18 cellular contexts compared by ENCODE assay signal in genomic region chr2:134193006-134193405, GRCh38.
DNase-seq lines count a peak whose midpoint lies in the region; ATAC-seq and TF ChIP-seq lines count a peak whose summit lies in the region.
"Had no signal": no experiment of that assay in that cellular context is flagged by ENCODE, and none has a peak within 500 bp of the region (broad histone marks: within the 10 kb centered on the region; RNA-seq: fewer than 3 reads in every experiment).

No MANE protein-coding gene starts in this region.

- DNase-seq in LHCN-M2 (ENCODE audit: low read depth) = peak; percentile 76
- peak; percentile 42 for DNase-seq in astrocyte of the hippocampus (ENCODE audit: low read depth, low spot score)
- DNase-seq in foreskin fibroblast = peak; percentile 66 to 83
- no peak for DNase-seq in tibial artery
- DNase-seq in AG08396 (ENCODE audit: low spot score) = no peak
- DNase-seq: activated naive CD4-positive, alpha-beta T cell treated with anti-CD3 and anti-CD28 coated beads, Interleukin-2, amount 10 ng/mL, durations not matched to agents 7 days and 5 days; Calu3; left cardiac atrium; midbrain; NCI-H187 treated with DMSO at 0.1 percent for 48 hours; stimulated activated CD8-positive, alpha-beta memory T cell treated with anti-CD3 and anti-CD28 coated beads, Interleukin-4, amount 100 ng/mL, for 48 hours had no signal

- no peaks in the 10 kb centered on the region for H3K27me3 ChIP-seq in tibial artery

- ATAC-seq in HG02571 (IDR thresholded peaks at IDR 0.05; ENCODE audit: unreplicated experiment) = no peak
- no peak for ATAC-seq in HG02884 (IDR thresholded peaks at IDR 0.05; ENCODE audit: unreplicated experiment)
- no peak for ATAC-seq in HG03432 (IDR thresholded peaks at IDR 0.05; ENCODE audit: unreplicated experiment)
- ATAC-seq: esophagus mucosa, HepG2 had no signal

- H3K4me1 ChIP-seq in tibial artery = peaks cover 0 to 62% (median 31%) of the 10 kb centered on the region in 4 donors
- H3K4me1 ChIP-seq: prostate gland had no signal

- TF ChIP-seq CTCF in foreskin fibroblast (IDR thresholded peaks at IDR 0.05; ENCODE audit: low read depth, low read length) = no peak
- TF ChIP-seq CTCF in tibial artery (IDR thresholded peaks at IDR 0.05) = no peak

- H3K4me3 ChIP-seq in foreskin fibroblast (ENCODE audit: low read depth in 1 of 2, low read length in 2 of 2) (no peak overlapping the region), tibial artery (no peak overlapping the region)
- H3K4me3 ChIP-seq: prostate gland, thoracic aorta had no signal

- H3K9me3 ChIP-seq in tibial artery = no peaks in the 10 kb centered on the region
- H3K9me3 ChIP-seq: prostate gland, thoracic aorta had no signal

- no peaks in the 10 kb centered on the region for H3K36me3 ChIP-seq in tibial artery
- H3K36me3 ChIP-seq: prostate gland, thoracic aorta had no signal

- peak overlapping the region; percentile 8 to 51 for H3K27ac ChIP-seq in tibial artery
- H3K27ac ChIP-seq: prostate gland, thoracic aorta had no signal

- intact Hi-C loops in tibial artery (cut with DNase I; ENCODE audit: low total_unique reads) = no loop called here

Comparison
In these comparisons a context has a peak if more than half of its experiments do, and no peak if none do; other contexts are left out.
1. DNase-seq: peak in LHCN-M2 (single experiment), astrocyte of the hippocampus (single experiment) and foreskin fibroblast (2 of 2); none in tibial artery (0 of 2) and AG08396 (single experiment).